18 cellular contexts compared by ENCODE assay signal in genomic region chr7:21773326-21773725, GRCh38.
"Had no signal": no experiment of that assay in that cellular context is flagged by ENCODE, and none has a peak within 500 bp of the region (broad histone marks: within the 10 kb centered on the region; RNA-seq: fewer than 3 reads in every experiment).

No MANE protein-coding gene starts in this region.

- FAIRE-seq: keratinocyte had no signal

- H3K27ac Mint-ChIP-seq: activated CD4-positive, alpha-beta memory T cell treated with anti-CD3 and anti-CD28 coated beads, Interleukin-2, amount 10 ng/mL, durations not matched to agents 7 days and 5 days; activated T-cell treated with anti-CD3 and anti-CD28 coated beads, Interleukin-2, amount 50 U/mL, for 24 hours; natural killer cell had no signal

- H3K27me3 ChIP-seq: adrenal gland, gastrocnemius medialis, sigmoid colon, stomach, upper lobe of right lung had no signal

- H3K36me3 Mint-ChIP-seq: natural killer cell had no signal

- H3K27ac ChIP-seq: adrenal gland, gastrocnemius medialis, spleen, stomach, thoracic aorta, upper lobe of right lung had no signal

- DNase-seq: activated CD4-positive, alpha-beta memory T cell treated with anti-CD3 and anti-CD28 coated beads, Interleukin-2, amount 10 ng/mL, durations not matched to agents 7 days and 5 days; activated CD4-positive, alpha-beta T cell treated with anti-CD3 and anti-CD28 coated beads for 4 hours; activated naive CD4-positive, alpha-beta T cell treated with anti-CD3 and anti-CD28 coated beads, Interleukin-2, amount 50 U/mL, for 16 hours; activated T-cell treated with anti-CD3 and anti-CD28 coated beads, Interleukin-2, amount 50 U/mL, for 24 hours; adrenal gland; cortex of kidney; effector memory CD4-positive, alpha-beta T cell; gastrocnemius medialis; natural killer cell; sigmoid colon; spleen; stomach; T-helper 2 cell; upper lobe of right lung had no signal

- H3K4me3 ChIP-seq: adrenal gland, gastrocnemius medialis, sigmoid colon, spleen, stomach, thoracic aorta, upper lobe of right lung had no signal

- H3K4me1 ChIP-seq: adrenal gland, gastrocnemius medialis, spleen, upper lobe of right lung had no signal

- H3K9me3 Mint-ChIP-seq: activated CD4-positive, alpha-beta memory T cell treated with anti-CD3 and anti-CD28 coated beads, Interleukin-2, amount 10 ng/mL, durations not matched to agents 7 days and 5 days; activated T-cell treated with anti-CD3 and anti-CD28 coated beads, Interleukin-2, amount 50 U/mL, for 24 hours; central memory CD8-positive, alpha-beta T cell; natural killer cell had no signal

- H3K4me3 Mint-ChIP-seq: activated CD4-positive, alpha-beta memory T cell treated with anti-CD3 and anti-CD28 coated beads, Interleukin-2, amount 10 ng/mL, durations not matched to agents 7 days and 5 days; activated T-cell treated with anti-CD3 and anti-CD28 coated beads, Interleukin-2, amount 50 U/mL, for 24 hours; central memory CD8-positive, alpha-beta T cell; natural killer cell had no signal

- H3K9me3 ChIP-seq: adrenal gland, gastrocnemius medialis, sigmoid colon, spleen, stomach, thoracic aorta, upper lobe of right lung had no signal

- H3K36me3 ChIP-seq: adrenal gland, gastrocnemius medialis, sigmoid colon, spleen, stomach, thoracic aorta, upper lobe of right lung had no signal

- H3K4me1 Mint-ChIP-seq: activated CD4-positive, alpha-beta memory T cell treated with anti-CD3 and anti-CD28 coated beads, Interleukin-2, amount 10 ng/mL, durations not matched to agents 7 days and 5 days; central memory CD8-positive, alpha-beta T cell had no signal

- ATAC-seq: gastrocnemius medialis, left lobe of liver, natural killer cell, upper lobe of right lung had no signal
